In genomic region chr20:35731862-35732643, GRCh38 we compare ENCODE assay signal across 17 cellular contexts. TPM values are rescaled to one million over a fixed set of nuclear protein-coding genes. Genes with fewer than 3 reads are reported as not detected.
DNase-seq lines count a peak whose midpoint lies in the region; ATAC-seq and TF ChIP-seq lines count a peak whose summit lies in the region.
"Had no signal": no experiment of that assay in that cellular context is flagged by ENCODE, and none has a peak within 500 bp of the region (broad histone marks: within the 10 kb centered on the region; RNA-seq: fewer than 3 reads in every experiment).

No MANE protein-coding gene starts in this region.

- H2AFZ ChIP-seq in smooth muscle cell (ENCODE audit: low read depth), result no peak overlapping the region

- no peak for DNase-seq in activated T-cell treated with anti-CD3 and anti-CD28 coated beads, Interleukin-2, amount 50 U/mL, for 72 hours
- no peak for DNase-seq in activated T-cell treated with anti-CD3 and anti-CD28 coated beads, Interleukin-2, amount 50 U/mL, for 48 hours
- DNase-seq in SK-N-MC (ENCODE audit: low read depth, low spot score) (no peak), endodermal cell (no peak), smooth muscle cell (lab: John Stamatoyannopoulos, UW; ENCODE audit: unreplicated experiment) (no peak), NCI-H146 (lab: John Stamatoyannopoulos, UW) (no peak), NCI-H2107 (lab: John Stamatoyannopoulos, UW) (no peak)
- DNase-seq: activated CD4-positive, CD25-positive, alpha-beta regulatory T cell; NCI-H1105 treated with DMSO at 0.1 percent for 48 hours; NK-92 treated with Interleukin-12 subunit alpha and Interleukin-12 subunit beta, amount 100 ng/mL, for 24 hours; occipital lobe; stimulated activated naive B cell treated with anti-CD40 and anti-IgM and Interleukin-4, amounts not matched to agents 10 μg/mL and 1 μg/mL and 100 μg/mL, for 72 hours; T-helper 1 cell; upper lobe of right lung had no signal

- H3K27ac Mint-ChIP-seq in activated T-cell treated with anti-CD3 and anti-CD28 coated beads, Interleukin-2, amount 50 U/mL, for 72 hours, result peak overlapping the region; percentile 54
- peak overlapping the region; percentile 2 for H3K27ac Mint-ChIP-seq in endodermal cell

- TF ChIP-seq CTCF in endodermal cell (conservative IDR thresholded peaks at IDR 0.05), result no peak
- TF ChIP-seq CTCF in smooth muscle cell (IDR thresholded peaks at IDR 0.05; ENCODE audit: borderline replicate concordance, insufficient read depth, poor library complexity, severe bottlenecking), result no peak

- H3K4me3 ChIP-seq in SK-N-MC, result no peak overlapping the region
- H3K4me3 ChIP-seq in endodermal cell (ENCODE audit: low read length), result peak overlapping the region; percentile 64
- no peak overlapping the region for H3K4me3 ChIP-seq in smooth muscle cell
- H3K4me3 ChIP-seq: ascending aorta, upper lobe of right lung had no signal

- H3K27me3 ChIP-seq in endodermal cell (ENCODE audit: control insufficient read depth, insufficient read depth, low read length, poor library complexity, severe bottlenecking) (no peaks in the 10 kb centered on the region), smooth muscle cell (ENCODE audit: low read depth) (no peaks in the 10 kb centered on the region)
- H3K27me3 ChIP-seq: ascending aorta, upper lobe of right lung had no signal

- H3K4me2 ChIP-seq in smooth muscle cell, result peak overlapping the region; percentile 37

- no peaks in the 10 kb centered on the region for H3K9me3 Mint-ChIP-seq in activated T-cell treated with anti-CD3 and anti-CD28 coated beads, Interleukin-2, amount 50 U/mL, for 72 hours
- no peaks in the 10 kb centered on the region for H3K9me3 Mint-ChIP-seq in endodermal cell
- H3K9me3 Mint-ChIP-seq: stimulated activated naive B cell treated with anti-CD40 and anti-IgM and Interleukin-4, amounts not matched to agents 10 μg/mL and 1 μg/mL and 100 μg/mL, for 72 hours had no signal

- peak overlapping the region in 1 of 2 donors; percentile 51 for H3K4me3 Mint-ChIP-seq in activated T-cell treated with anti-CD3 and anti-CD28 coated beads, Interleukin-2, amount 50 U/mL, for 72 hours
- peak overlapping the region; percentile 20 for H3K4me3 Mint-ChIP-seq in endodermal cell

- peaks cover 98% of the 10 kb centered on the region for H3K79me2 ChIP-seq in smooth muscle cell (ENCODE audit: low read depth)

- H3K36me3 Mint-ChIP-seq in activated T-cell treated with anti-CD3 and anti-CD28 coated beads, Interleukin-2, amount 50 U/mL, for 72 hours (ENCODE audit: insufficient read depth in 2 of 2), result peaks cover 5 to 74% of the 10 kb centered on the region in 2 donors
- peaks cover 75% of the 10 kb centered on the region for H3K36me3 Mint-ChIP-seq in endodermal cell (ENCODE audit: low read depth)

- peaks cover 100% of the 10 kb centered on the region for H4K20me1 ChIP-seq in smooth muscle cell (ENCODE audit: low read depth)

- H3K27me3 Mint-ChIP-seq in activated T-cell treated with anti-CD3 and anti-CD28 coated beads, Interleukin-2, amount 50 U/mL, for 72 hours (ENCODE audit: low read depth), result no peaks in the 10 kb centered on the region
- H3K27me3 Mint-ChIP-seq in endodermal cell (ENCODE audit: insufficient read depth), result no peaks in the 10 kb centered on the region
- H3K27me3 Mint-ChIP-seq: stimulated activated naive B cell treated with anti-CD40 and anti-IgM and Interleukin-4, amounts not matched to agents 10 μg/mL and 1 μg/mL and 100 μg/mL, for 72 hours had no signal

- H3K36me3 ChIP-seq in SK-N-MC (ENCODE audit: insufficient read depth, low read length) (peaks cover 98% of the 10 kb centered on the region), endodermal cell (ENCODE audit: control insufficient read depth, insufficient read depth, low read length) (peaks cover 98% of the 10 kb centered on the region), smooth muscle cell (ENCODE audit: low read depth) (peaks cover 49% of the 10 kb centered on the region)

- H3K4me1 Mint-ChIP-seq in activated T-cell treated with anti-CD3 and anti-CD28 coated beads, Interleukin-2, amount 50 U/mL, for 72 hours (ENCODE audit: low read depth), result peaks cover 74% of the 10 kb centered on the region
- H3K4me1 Mint-ChIP-seq in endodermal cell, result peaks cover 23% of the 10 kb centered on the region

- H3K27ac ChIP-seq in SK-N-MC (peak overlapping the region; percentile 62; the same call in 1 of the 2 replicates), endodermal cell (ENCODE audit: low read depth, low read length) (no peak overlapping the region), smooth muscle cell (ENCODE audit: low read depth) (peak overlapping the region; percentile 56)
- H3K27ac ChIP-seq: ascending aorta, upper lobe of right lung had no signal

- no peak for ATAC-seq in activated T-cell treated with anti-CD3 and anti-CD28 coated beads, Interleukin-2, amount 50 U/mL, for 72 hours (replicated peaks in 1 of 2)
- ATAC-seq in HG03108 (IDR thresholded peaks at IDR 0.05; ENCODE audit: unreplicated experiment), result no peak
- ATAC-seq: esophagus mucosa; stimulated activated naive B cell treated with anti-CD40 and anti-IgM and Interleukin-4, amounts not matched to agents 10 μg/mL and 1 μg/mL and 100 μg/mL, for 72 hours; upper lobe of right lung had no signal

- H3K9ac ChIP-seq in SK-N-MC (ENCODE audit: insufficient read length), result peak overlapping the region; percentile 3
- no peak overlapping the region for H3K9ac ChIP-seq in endodermal cell (ENCODE audit: extremely low read depth, low read length, poor library complexity, severe bottlenecking)
- H3K9ac ChIP-seq in smooth muscle cell (ENCODE audit: low read depth), result no peak overlapping the region

- H3K9me3 ChIP-seq in SK-N-MC (ENCODE audit: low read depth, low read length), result no peaks in the 10 kb centered on the region
- no peaks in the 10 kb centered on the region for H3K9me3 ChIP-seq in endodermal cell (ENCODE audit: control insufficient read depth, low read length)
- H3K9me3 ChIP-seq in smooth muscle cell (replicated peaks; ENCODE audit: low read depth), result no peaks in the 10 kb centered on the region
- H3K9me3 ChIP-seq: ascending aorta, upper lobe of right lung had no signal

- WGBS in endodermal cell (ENCODE audit: insufficient coverage in 1 of 2, insufficient read length in 1 of 2), 2 experiments, result 94 to 95% methylated on average over 23 to 24 of the region's 24 CpGs
- 95% methylated on average over 24 of the region's 24 CpGs for WGBS in smooth muscle cell (ENCODE audit: low lambda C conversion rate)

- peaks cover 22% of the 10 kb centered on the region for H3F3A ChIP-seq in smooth muscle cell (ENCODE audit: low read depth)

- H3K4me1 ChIP-seq in endodermal cell (ENCODE audit: control insufficient read depth, insufficient read depth, low read length), result no peaks in the 10 kb centered on the region
- H3K4me1 ChIP-seq in smooth muscle cell (ENCODE audit: low read depth), result peaks cover 16% of the 10 kb centered on the region

RNA-seq across cellular contexts. Expression of gene RBM39, which starts 10.0 kb away (rescaled TPM):
- 100 to 1,000 TPM; 431 to 525 TPM for total RNA-seq in activated T-cell treated with anti-CD3 and anti-CD28 coated beads, Interleukin-2, amount 50 U/mL, for 72 hours
- total RNA-seq in endodermal cell (100 to 1,000 TPM; 276 to 332 TPM), smooth muscle cell (408 and 449 TPM in 2 replicates)
- 233 TPM for polyA plus RNA-seq in endodermal cell (2013, experiment 1 of 2)
- 202 TPM for polyA plus RNA-seq in endodermal cell (2013, experiment 2 of 2)
- 139 and 196 TPM in 2 replicates for polyA plus RNA-seq in smooth muscle cell

RNA-seq across cellular contexts. Expression of gene ROMO1, which starts 32.8 kb away (rescaled TPM):
- 10 to 100 TPM; 51.4 to 53.8 TPM for total RNA-seq in activated T-cell treated with anti-CD3 and anti-CD28 coated beads, Interleukin-2, amount 50 U/mL, for 72 hours
- 100 to 1,000 TPM; 194 to 243 TPM for total RNA-seq in endodermal cell
- polyA plus RNA-seq in endodermal cell (2013, experiment 1 of 2), result 207 TPM
- 196 TPM for polyA plus RNA-seq in endodermal cell (2013, experiment 2 of 2)
- 252 and 523 TPM in 2 replicates for total RNA-seq in smooth muscle cell
- 694 and 771 TPM in 2 replicates for polyA plus RNA-seq in smooth muscle cell

RNA-seq across cellular contexts. Expression of gene NFS1, which starts 32.9 kb away (rescaled TPM):
- 10 to 100 TPM; 43.3 to 46.0 TPM for total RNA-seq in activated T-cell treated with anti-CD3 and anti-CD28 coated beads, Interleukin-2, amount 50 U/mL, for 72 hours
- total RNA-seq in endodermal cell (10 to 100 TPM; 17.0 to 30.9 TPM), smooth muscle cell (25.3 and 40.1 TPM in 2 replicates)
- polyA plus RNA-seq in endodermal cell (2013, experiment 1 of 2), result 30.1 TPM
- polyA plus RNA-seq in endodermal cell (2013, experiment 2 of 2), result 21.7 TPM
- polyA plus RNA-seq in smooth muscle cell, result 35.1 and 40.3 TPM in 2 replicates

RNA-seq across cellular contexts. Expression of gene PHF20, which starts 39.8 kb away (rescaled TPM):
- total RNA-seq in activated T-cell treated with anti-CD3 and anti-CD28 coated beads, Interleukin-2, amount 50 U/mL, for 72 hours, result 10 to 100 TPM; 68.1 to 68.6 TPM
- total RNA-seq in endodermal cell, result 10 to 100 TPM; 68.1 to 78.8 TPM
- 41.6 TPM for polyA plus RNA-seq in endodermal cell (2013, experiment 1 of 2)
- polyA plus RNA-seq in endodermal cell (2013, experiment 2 of 2), result 45.6 TPM
- total RNA-seq in smooth muscle cell, result 24.5 and 27.4 TPM in 2 replicates
- 23.3 and 23.7 TPM in 2 replicates for polyA plus RNA-seq in smooth muscle cell
